Comparison of ENCODE assay signal across 8 cellular contexts in the genomic region with DNA sequence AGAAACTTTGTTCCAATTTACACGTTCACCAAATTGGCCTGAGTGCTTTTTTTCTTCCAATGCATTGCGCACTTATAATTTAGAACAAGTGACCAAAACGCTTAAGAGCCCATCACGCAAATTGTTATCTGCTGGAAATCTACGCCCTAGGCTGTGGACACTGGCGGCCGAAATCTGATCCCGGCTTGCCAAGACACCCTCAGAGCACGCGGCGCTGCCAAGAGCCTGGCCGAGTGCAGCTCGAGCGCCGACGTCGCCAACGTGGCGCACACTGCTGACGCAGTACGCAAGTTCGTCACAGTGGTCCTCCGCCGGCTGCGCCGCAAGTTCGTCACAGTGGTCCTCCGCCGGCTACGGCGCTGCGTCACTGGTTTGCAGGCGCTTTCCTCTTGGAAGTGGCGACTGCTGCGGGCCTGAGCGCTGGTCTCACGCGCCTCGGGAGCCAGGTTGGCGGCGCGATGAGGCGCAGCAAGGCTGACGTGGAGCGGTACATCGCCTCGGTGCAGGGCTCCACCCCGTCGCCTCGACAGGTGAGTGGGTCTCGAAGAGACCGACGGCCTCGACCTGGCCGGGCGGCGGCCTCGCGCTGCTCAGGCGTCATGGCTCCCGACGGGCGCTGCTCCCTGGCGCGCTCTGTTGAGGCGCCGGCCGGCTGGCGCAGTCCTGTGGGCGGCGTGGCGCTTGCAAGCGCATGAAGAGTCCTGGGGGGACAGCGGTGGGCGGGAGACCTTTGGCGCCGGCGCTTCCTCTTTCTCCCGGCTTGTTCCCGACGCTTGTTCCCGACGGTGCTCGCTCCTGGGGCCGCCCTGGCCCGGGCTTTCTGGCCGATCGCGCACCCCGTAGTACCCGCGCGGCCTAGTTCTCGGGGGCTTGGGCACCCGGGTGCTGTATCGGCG. TPM values are rescaled to one million over a fixed set of nuclear protein-coding genes. Genes with fewer than 3 reads are reported as not detected.
DNase-seq lines count a peak whose midpoint lies in the region; TF ChIP-seq lines count a peak whose summit lies in the region.

RANBP2 (plus strand) TSS at position 334 of the 896 bp plus-strand sequence; CDS start at position 459, 125 bp downstream.

- H3K36me3 Mint-ChIP-seq in HFFc6 (ENCODE audit: low read depth) = no peaks in the 10 kb centered on the region

- no peaks in the 10 kb centered on the region for H3K27me3 ChIP-seq in neuron (ENCODE audit: insufficient read depth, low read length)

- peak within 1 kb of the TSS; percentile 90 for H3K4me3 Mint-ChIP-seq in HFFc6

- H3K4me1 Mint-ChIP-seq in HFFc6 (ENCODE audit: low read depth) = peaks cover 20% of the 10 kb centered on the region

- in situ Hi-C loops in SK-MEL-5 (cut with HindIII; ENCODE audit: low pct_unique_long_range_greater_than_20kb, low sequenced_read_pairs) = no loop called here

- no peaks in the 10 kb centered on the region for H3K9me3 ChIP-seq in neuron (ENCODE audit: low read length)

- peak within 1 kb of the TSS; percentile 96 for H3K27ac Mint-ChIP-seq in HFFc6

- no peaks in the 10 kb centered on the region for H3K9me3 Mint-ChIP-seq in HFFc6

- peak within 1 kb of the TSS; percentile 66 for H3K4me3 ChIP-seq in neuron (ENCODE audit: low read length)

- peaks cover 3% of the 10 kb centered on the region for H3K4me1 ChIP-seq in neuron (ENCODE audit: insufficient read depth, low read length)

- no peak for TF ChIP-seq CTCF in HFFc6 (IDR thresholded peaks at IDR 0.05)

- H2AFZ ChIP-seq in neuron (ENCODE audit: low read depth, low read length) = peak within 1 kb of the TSS; percentile 52

- no peaks in the 10 kb centered on the region for H3K36me3 ChIP-seq in neuron (ENCODE audit: insufficient read depth, low read length)

- DNase-seq in GM04504 (ENCODE audit: low read depth) (peak; percentile 93), HFFc6 (peak; percentile 96), NAMALWA (ENCODE audit: low spot score) (peak; percentile 93), SK-MEL-5 (ENCODE audit: low read depth, low spot score) (peak; percentile 95), foreskin melanocyte (peak; percentile 96), stromal cell of bone marrow (ENCODE audit: low read depth) (peak; percentile 95)
- DNase-seq in activated naive CD4-positive, alpha-beta T cell treated with Interleukin-2 at 50 U/mL for 16 hours = peak; percentile 95

- 0 out of 2 replicates have a peak, but pooled peaks cover 3% of the 10 kb centered on the region for H3K27me3 Mint-ChIP-seq in HFFc6 (ENCODE audit: insufficient read depth)

RNA-seq across cellular contexts. Expression of gene RANBP2, which starts in this region (rescaled TPM):
- total RNA-seq in HFFc6 (2021; fragmentation: NEBNext Ultra II Directional; extraction: Animal tissue kit (Norgen Biotek cat#: 25700)) = 10 to 100 TPM; 48.3 to 69.4 (median 59.8) TPM
- 44.4 and 50.5 TPM in 2 replicates for total RNA-seq in SK-MEL-5 (2014; rRNA removed; shearing (Covaris generic))
- 9.5 and 15.5 TPM in 2 replicates for polyA plus RNA-seq in SK-MEL-5 (2015; cell fraction: cytosol; rRNA removed)
- 22.5 and 33.4 TPM in 2 replicates for polyA plus RNA-seq in SK-MEL-5 (2015; cell fraction: nucleus; rRNA removed)

Comparison
In these comparisons a context has a peak if more than half of its experiments do, and no peak if none do; other contexts are left out.
1. Peak in every context shown above with its lines: DNase-seq and H3K4me3 ChIP-seq.